Comparison of ENCODE assay signal across 1 cellular context in the genomic region with DNA sequence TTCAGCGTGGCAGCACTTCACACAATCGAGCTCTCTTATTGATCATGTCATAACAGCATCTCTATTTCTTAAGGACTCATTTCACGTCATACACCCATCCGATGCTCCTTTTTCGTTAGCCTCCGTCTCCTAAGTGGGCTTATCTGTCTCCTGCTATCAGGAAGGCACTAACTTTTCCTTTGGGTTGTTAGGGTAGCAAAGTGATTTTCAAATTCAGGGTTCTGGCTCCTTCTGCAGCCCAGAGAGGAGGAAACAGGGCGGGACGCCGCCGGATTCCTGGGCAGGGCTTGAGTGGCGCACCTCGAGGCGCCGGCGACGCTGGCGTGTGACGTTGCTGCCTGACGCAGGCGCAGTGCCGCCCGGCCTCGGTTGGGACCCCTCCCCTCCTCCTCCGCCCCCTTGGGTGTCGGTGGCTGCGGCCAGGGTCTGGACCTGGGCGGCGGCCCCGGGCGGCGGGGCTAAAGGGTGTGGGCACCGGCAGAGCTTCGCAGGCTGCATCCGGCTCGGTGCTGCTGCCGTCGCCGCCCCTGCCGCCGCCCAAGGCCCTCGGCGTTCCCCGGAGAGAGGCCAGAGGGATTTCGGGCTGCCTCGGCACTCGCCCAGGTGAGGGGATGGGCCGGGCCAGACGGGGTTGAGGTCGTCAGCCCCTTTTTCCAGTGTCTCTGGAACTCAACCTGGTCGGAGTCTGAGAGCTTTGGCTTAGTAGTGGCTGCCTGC.
A peak's percentile ranks its signal among the peaks of the same experiment; 100 is the strongest.
TF ChIP-seq lines count a peak whose summit lies in the region.

A gene with protein sequence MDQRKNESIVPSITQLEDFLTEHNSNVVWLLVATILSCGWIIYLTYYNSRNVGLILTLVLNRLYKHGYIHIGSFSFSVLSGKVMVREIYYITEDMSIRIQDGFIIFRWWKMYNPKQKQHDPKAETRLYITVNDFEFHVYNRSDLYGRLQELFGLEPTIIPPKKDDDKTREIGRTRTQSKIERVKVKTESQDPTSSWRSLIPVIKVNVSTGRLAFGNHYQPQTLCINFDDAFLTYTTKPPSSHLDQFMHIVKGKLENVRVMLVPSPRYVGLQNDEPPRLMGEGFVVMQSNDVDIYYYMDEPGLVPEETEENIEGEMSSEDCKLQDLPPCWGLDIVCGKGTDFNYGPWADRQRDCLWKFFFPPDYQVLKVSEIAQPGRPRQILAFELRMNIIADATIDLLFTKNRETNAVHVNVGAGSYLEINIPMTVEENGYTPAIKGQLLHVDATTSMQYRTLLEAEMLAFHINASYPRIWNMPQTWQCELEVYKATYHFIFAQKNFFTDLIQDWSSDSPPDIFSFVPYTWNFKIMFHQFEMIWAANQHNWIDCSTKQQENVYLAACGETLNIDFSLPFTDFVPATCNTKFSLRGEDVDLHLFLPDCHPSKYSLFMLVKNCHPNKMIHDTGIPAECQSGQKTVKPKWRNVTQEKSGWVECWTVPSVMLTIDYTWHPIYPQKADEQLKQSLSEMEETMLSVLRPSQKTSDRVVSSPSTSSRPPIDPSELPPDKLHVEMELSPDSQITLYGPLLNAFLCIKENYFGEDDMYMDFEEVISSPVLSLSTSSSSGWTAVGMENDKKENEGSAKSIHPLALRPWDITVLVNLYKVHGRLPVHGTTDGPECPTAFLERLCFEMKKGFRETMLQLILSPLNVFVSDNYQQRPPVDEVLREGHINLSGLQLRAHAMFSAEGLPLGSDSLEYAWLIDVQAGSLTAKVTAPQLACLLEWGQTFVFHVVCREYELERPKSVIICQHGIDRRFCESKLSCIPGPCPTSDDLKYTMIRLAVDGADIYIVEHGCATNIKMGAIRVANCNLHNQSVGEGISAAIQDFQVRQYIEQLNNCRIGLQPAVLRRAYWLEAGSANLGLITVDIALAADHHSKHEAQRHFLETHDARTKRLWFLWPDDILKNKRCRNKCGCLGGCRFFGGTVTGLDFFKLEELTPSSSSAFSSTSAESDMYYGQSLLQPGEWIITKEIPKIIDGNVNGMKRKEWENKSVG (N-terminal part only) (plus strand): TSS at position 350 of the 717 bp plus-strand sequence. CDS start 18,317 bp downstream, outside the sequence.

TF ChIP-seq in HepG2, 621 proteins besides CTCF, POLR2A, EP300 and RAD21 (continued from another document and continues in another):
- peak; percentile 19; the same call in 1 of the 2 replicates for TF ChIP-seq ETV5 (CRISPR knock-in tag; IDR thresholded peaks at IDR 0.05; ENCODE audit: borderline replicate concordance)
- no peak for TF ChIP-seq SMC3 (IDR thresholded peaks at IDR 0.05; ENCODE audit: low read length)
- TF ChIP-seq ZSCAN9 (CRISPR knock-in tag; IDR thresholded peaks at IDR 0.05; ENCODE audit: borderline replicate concordance): 0 out of 2 replicates have a peak, but pooled peaks have one; percentile 6
- 0 out of 2 replicates have a peak, but pooled peaks have one; percentile 47 for TF ChIP-seq IRF2 (CRISPR knock-in tag; IDR thresholded peaks at IDR 0.05)
- peak; percentile 32; the same call in 1 of the 2 replicates for TF ChIP-seq BCL6 (CRISPR knock-in tag; IDR thresholded peaks at IDR 0.05)
- no peak for TF ChIP-seq MTA3 (CRISPR knock-in tag; IDR thresholded peaks at IDR 0.05)
- no peak for TF ChIP-seq IRX3 (CRISPR knock-in tag; IDR thresholded peaks at IDR 0.05; ENCODE audit: borderline replicate concordance, low read depth)
- TF ChIP-seq, protein P1, sequence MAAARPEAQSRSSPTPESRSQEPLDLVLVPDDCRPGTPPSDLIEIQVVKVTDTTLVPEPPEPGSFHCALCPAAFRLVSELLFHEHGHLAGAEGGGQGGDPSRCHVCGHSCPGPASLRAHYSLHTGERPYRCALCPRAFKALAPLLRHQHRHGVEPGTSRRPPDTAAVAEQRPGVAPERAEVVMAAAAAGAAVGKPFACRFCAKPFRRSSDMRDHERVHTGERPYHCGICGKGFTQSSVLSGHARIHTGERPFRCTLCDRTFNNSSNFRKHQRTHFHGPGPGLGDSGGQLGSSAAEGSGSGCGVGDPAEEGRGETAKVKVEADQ (CRISPR knock-in tag; IDR thresholded peaks at IDR 0.05; ENCODE audit: borderline replicate concordance): no peak; the same call in 1 of the 2 replicates
- TF ChIP-seq, protein P2, sequence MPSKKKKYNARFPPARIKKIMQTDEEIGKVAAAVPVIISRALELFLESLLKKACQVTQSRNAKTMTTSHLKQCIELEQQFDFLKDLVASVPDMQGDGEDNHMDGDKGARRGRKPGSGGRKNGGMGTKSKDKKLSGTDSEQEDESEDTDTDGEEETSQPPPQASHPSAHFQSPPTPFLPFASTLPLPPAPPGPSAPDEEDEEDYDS (CRISPR knock-in tag; IDR thresholded peaks at IDR 0.05): peak; percentile 70
- peak; percentile 38 for TF ChIP-seq AGO2 (optimal IDR thresholded peaks at IDR 0.05; ENCODE audit: low read depth, low read length)
- no peak for TF ChIP-seq NCOA5 (CRISPR knock-in tag; IDR thresholded peaks at IDR 0.05)
- TF ChIP-seq SMARCE1 (IDR thresholded peaks at IDR 0.05; ENCODE audit: borderline replicate concordance): no peak
- TF ChIP-seq, protein P3, sequence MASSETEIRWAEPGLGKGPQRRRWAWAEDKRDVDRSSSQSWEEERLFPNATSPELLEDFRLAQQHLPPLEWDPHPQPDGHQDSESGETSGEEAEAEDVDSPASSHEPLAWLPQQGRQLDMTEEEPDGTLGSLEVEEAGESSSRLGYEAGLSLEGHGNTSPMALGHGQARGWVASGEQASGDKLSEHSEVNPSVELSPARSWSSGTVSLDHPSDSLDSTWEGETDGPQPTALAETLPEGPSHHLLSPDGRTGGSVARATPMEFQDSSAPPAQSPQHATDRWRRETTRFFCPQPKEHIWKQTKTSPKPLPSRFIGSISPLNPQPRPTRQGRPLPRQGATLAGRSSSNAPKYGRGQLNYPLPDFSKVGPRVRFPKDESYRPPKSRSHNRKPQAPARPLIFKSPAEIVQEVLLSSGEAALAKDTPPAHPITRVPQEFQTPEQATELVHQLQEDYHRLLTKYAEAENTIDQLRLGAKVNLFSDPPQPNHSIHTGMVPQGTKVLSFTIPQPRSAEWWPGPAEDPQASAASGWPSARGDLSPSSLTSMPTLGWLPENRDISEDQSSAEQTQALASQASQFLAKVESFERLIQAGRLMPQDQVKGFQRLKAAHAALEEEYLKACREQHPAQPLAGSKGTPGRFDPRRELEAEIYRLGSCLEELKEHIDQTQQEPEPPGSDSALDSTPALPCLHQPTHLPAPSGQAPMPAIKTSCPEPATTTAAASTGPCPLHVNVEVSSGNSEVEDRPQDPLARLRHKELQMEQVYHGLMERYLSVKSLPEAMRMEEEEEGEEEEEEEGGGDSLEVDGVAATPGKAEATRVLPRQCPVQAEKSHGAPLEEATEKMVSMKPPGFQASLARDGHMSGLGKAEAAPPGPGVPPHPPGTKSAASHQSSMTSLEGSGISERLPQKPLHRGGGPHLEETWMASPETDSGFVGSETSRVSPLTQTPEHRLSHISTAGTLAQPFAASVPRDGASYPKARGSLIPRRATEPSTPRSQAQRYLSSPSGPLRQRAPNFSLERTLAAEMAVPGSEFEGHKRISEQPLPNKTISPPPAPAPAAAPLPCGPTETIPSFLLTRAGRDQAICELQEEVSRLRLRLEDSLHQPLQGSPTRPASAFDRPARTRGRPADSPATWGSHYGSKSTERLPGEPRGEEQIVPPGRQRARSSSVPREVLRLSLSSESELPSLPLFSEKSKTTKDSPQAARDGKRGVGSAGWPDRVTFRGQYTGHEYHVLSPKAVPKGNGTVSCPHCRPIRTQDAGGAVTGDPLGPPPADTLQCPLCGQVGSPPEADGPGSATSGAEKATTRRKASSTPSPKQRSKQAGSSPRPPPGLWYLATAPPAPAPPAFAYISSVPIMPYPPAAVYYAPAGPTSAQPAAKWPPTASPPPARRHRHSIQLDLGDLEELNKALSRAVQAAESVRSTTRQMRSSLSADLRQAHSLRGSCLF (CRISPR knock-in tag; IDR thresholded peaks at IDR 0.05; ENCODE audit: borderline replicate concordance): no peak
- no peak for TF ChIP-seq GFI1 (CRISPR knock-in tag; IDR thresholded peaks at IDR 0.05; ENCODE audit: borderline replicate concordance)
- no peak for TF ChIP-seq ZNF136 (CRISPR knock-in tag; IDR thresholded peaks at IDR 0.05; ENCODE audit: low read depth)
- TF ChIP-seq KDM5A (IDR thresholded peaks at IDR 0.05; ENCODE audit: borderline replicate concordance, low read length): no peak; the same call in 1 of the 2 replicates
- peak; percentile 94 for TF ChIP-seq POGZ (CRISPR knock-in tag; IDR thresholded peaks at IDR 0.05)
- TF ChIP-seq SAP130 (CRISPR knock-in tag; IDR thresholded peaks at IDR 0.05; ENCODE audit: low read depth): peak; percentile 64
- no peak for TF ChIP-seq ZNF121 (CRISPR knock-in tag; IDR thresholded peaks at IDR 0.05)
- TF ChIP-seq, protein P4, sequence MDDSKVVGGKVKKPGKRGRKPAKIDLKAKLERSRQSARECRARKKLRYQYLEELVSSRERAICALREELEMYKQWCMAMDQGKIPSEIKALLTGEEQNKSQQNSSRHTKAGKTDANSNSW (CRISPR knock-in tag; IDR thresholded peaks at IDR 0.05; ENCODE audit: borderline replicate concordance): no peak
- TF ChIP-seq, protein P5, sequence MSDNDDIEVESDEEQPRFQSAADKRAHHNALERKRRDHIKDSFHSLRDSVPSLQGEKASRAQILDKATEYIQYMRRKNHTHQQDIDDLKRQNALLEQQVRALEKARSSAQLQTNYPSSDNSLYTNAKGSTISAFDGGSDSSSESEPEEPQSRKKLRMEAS (IDR thresholded peaks at IDR 0.05): peak; percentile 65
- no peak for TF ChIP-seq ZKSCAN8 (CRISPR knock-in tag; IDR thresholded peaks at IDR 0.05; ENCODE audit: borderline replicate concordance)
- TF ChIP-seq, protein P6, sequence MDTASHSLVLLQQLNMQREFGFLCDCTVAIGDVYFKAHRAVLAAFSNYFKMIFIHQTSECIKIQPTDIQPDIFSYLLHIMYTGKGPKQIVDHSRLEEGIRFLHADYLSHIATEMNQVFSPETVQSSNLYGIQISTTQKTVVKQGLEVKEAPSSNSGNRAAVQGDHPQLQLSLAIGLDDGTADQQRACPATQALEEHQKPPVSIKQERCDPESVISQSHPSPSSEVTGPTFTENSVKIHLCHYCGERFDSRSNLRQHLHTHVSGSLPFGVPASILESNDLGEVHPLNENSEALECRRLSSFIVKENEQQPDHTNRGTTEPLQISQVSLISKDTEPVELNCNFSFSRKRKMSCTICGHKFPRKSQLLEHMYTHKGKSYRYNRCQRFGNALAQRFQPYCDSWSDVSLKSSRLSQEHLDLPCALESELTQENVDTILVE (CRISPR knock-in tag; IDR thresholded peaks at IDR 0.05): no peak
- TF ChIP-seq, protein P7, sequence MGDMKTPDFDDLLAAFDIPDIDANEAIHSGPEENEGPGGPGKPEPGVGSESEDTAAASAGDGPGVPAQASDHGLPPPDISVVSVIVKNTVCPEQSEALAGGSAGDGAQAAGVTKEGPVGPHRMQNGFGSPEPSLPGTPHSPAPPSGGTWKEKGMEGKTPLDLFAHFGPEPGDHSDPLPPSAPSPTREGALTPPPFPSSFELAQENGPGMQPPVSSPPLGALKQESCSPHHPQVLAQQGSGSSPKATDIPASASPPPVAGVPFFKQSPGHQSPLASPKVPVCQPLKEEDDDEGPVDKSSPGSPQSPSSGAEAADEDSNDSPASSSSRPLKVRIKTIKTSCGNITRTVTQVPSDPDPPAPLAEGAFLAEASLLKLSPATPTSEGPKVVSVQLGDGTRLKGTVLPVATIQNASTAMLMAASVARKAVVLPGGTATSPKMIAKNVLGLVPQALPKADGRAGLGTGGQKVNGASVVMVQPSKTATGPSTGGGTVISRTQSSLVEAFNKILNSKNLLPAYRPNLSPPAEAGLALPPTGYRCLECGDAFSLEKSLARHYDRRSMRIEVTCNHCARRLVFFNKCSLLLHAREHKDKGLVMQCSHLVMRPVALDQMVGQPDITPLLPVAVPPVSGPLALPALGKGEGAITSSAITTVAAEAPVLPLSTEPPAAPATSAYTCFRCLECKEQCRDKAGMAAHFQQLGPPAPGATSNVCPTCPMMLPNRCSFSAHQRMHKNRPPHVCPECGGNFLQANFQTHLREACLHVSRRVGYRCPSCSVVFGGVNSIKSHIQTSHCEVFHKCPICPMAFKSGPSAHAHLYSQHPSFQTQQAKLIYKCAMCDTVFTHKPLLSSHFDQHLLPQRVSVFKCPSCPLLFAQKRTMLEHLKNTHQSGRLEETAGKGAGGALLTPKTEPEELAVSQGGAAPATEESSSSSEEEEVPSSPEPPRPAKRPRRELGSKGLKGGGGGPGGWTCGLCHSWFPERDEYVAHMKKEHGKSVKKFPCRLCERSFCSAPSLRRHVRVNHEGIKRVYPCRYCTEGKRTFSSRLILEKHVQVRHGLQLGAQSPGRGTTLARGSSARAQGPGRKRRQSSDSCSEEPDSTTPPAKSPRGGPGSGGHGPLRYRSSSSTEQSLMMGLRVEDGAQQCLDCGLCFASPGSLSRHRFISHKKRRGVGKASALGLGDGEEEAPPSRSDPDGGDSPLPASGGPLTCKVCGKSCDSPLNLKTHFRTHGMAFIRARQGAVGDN (CRISPR knock-in tag; IDR thresholded peaks at IDR 0.05): peak; percentile 90
- TF ChIP-seq ZZZ3 (CRISPR knock-in tag; IDR thresholded peaks at IDR 0.05; ENCODE audit: borderline replicate concordance): peak; percentile 73; the same call in 1 of the 2 replicates
- TF ChIP-seq EED (CRISPR knock-in tag; IDR thresholded peaks at IDR 0.05): no peak; the same call in 1 of the 2 replicates
- peak; percentile 54 for TF ChIP-seq DMAP1 (CRISPR knock-in tag; IDR thresholded peaks at IDR 0.05)
- no peak for TF ChIP-seq NR2F6 (IDR thresholded peaks at IDR 0.05)
- TF ChIP-seq NR2F6 (CRISPR knock-in tag; IDR thresholded peaks at IDR 0.05): no peak
- TF ChIP-seq MTA1 (CRISPR knock-in tag; IDR thresholded peaks at IDR 0.05; ENCODE audit: borderline replicate concordance): 0 out of 2 replicates have a peak, but pooled peaks have one; percentile 34
- TF ChIP-seq KDM6A (CRISPR knock-in tag; IDR thresholded peaks at IDR 0.05; ENCODE audit: low read depth): no peak
- TF ChIP-seq SIN3A (IDR thresholded peaks at IDR 0.05; ENCODE audit: borderline replicate concordance, low read depth, low read length): peak; percentile 54; the same call in 1 of the 2 replicates
- TF ChIP-seq ZNF20 (CRISPR knock-in tag; IDR thresholded peaks at IDR 0.05): no peak
- TF ChIP-seq FOXM1 (CRISPR knock-in tag; IDR thresholded peaks at IDR 0.05): no peak; the same call in 1 of the 2 replicates
- TF ChIP-seq ZNF562 (CRISPR knock-in tag; IDR thresholded peaks at IDR 0.05; ENCODE audit: borderline replicate concordance): no peak
- TF ChIP-seq, protein P8, sequence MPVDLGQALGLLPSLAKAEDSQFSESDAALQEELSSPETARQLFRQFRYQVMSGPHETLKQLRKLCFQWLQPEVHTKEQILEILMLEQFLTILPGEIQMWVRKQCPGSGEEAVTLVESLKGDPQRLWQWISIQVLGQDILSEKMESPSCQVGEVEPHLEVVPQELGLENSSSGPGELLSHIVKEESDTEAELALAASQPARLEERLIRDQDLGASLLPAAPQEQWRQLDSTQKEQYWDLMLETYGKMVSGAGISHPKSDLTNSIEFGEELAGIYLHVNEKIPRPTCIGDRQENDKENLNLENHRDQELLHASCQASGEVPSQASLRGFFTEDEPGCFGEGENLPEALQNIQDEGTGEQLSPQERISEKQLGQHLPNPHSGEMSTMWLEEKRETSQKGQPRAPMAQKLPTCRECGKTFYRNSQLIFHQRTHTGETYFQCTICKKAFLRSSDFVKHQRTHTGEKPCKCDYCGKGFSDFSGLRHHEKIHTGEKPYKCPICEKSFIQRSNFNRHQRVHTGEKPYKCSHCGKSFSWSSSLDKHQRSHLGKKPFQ (CRISPR knock-in tag; IDR thresholded peaks at IDR 0.05; ENCODE audit: insufficient replicate concordance): peak; percentile 50
